9 cellular contexts compared by ENCODE assay signal in genomic region chr12:110317921-110318320, GRCh38. TPM values are rescaled to one million over a fixed set of nuclear protein-coding genes. Genes with fewer than 3 reads are reported as not detected.
DNase-seq lines count a peak whose midpoint lies in the region; ATAC-seq lines count a peak whose summit lies in the region.
"Had no signal": no experiment of that assay in that cellular context is flagged by ENCODE, and none has a peak within 500 bp of the region (broad histone marks: within the 10 kb centered on the region; RNA-seq: fewer than 3 reads in every experiment).

No MANE protein-coding gene starts in this region.

- ATAC-seq in effector memory CD8-positive, alpha-beta T cell (replicated peaks), result no peak
- peak; percentile 22 for ATAC-seq in left colon

- H3K4me3 Mint-ChIP-seq in effector memory CD8-positive, alpha-beta T cell, result no peak overlapping the region

- H3K27me3 Mint-ChIP-seq in effector memory CD8-positive, alpha-beta T cell, result no peaks in the 10 kb centered on the region

- intact Hi-C loops in left colon (cut with DNase I, micrococcal nuclease), result no loop called here

- peak overlapping the region; percentile 36 to 41 for H3K27ac Mint-ChIP-seq in effector memory CD8-positive, alpha-beta T cell

- H3K36me3 ChIP-seq in MG63, result peaks cover 80% of the 10 kb centered on the region

- no peaks in the 10 kb centered on the region for H3K9me3 ChIP-seq in MG63

- H3K9me3 Mint-ChIP-seq in effector memory CD8-positive, alpha-beta T cell, result no peaks in the 10 kb centered on the region

- no peak overlapping the region for H3K4me3 ChIP-seq in MG63

- no peaks in the 10 kb centered on the region for H3K27me3 ChIP-seq in MG63

- H3K36me3 Mint-ChIP-seq in effector memory CD8-positive, alpha-beta T cell (ENCODE audit: insufficient read depth), result peaks cover 37% of the 10 kb centered on the region

- in situ Hi-C loops in SK-MEL-5 (cut with HindIII; ENCODE audit: low pct_unique_long_range_greater_than_20kb, low sequenced_read_pairs), result no loop called here

- peaks cover 21 to 22% of the 10 kb centered on the region in 2 donors for H3K4me1 Mint-ChIP-seq in effector memory CD8-positive, alpha-beta T cell (ENCODE audit: low read depth in 2 of 2)

- DNase-seq in SK-MEL-5 (ENCODE audit: low read depth, low spot score) (peak; percentile 39), left colon (no peak), superior temporal gyrus (ENCODE audit: extremely low spot score) (peak; percentile 48), NCI-H2171 treated with DMSO at 0.1 percent for 48 hours (lab: John Stamatoyannopoulos, UW) (no peak), HuH-7.5 (ENCODE audit: low spot score) (no peak), MG63 (no peak)
- no peak for DNase-seq in effector memory CD8-positive, alpha-beta T cell
- DNase-seq: caudate nucleus, NCI-H1092 had no signal

RNA-seq across cellular contexts. Expression of gene ATP2A2, which starts 36.9 kb away (rescaled TPM):
- 131 and 141 TPM in 2 replicates for total RNA-seq in SK-MEL-5 (2014; rRNA removed; shearing (Covaris generic))
- polyA plus RNA-seq in SK-MEL-5 (2015; cell fraction: cytosol; rRNA removed), result 252 and 330 TPM in 2 replicates
- polyA plus RNA-seq in SK-MEL-5 (2015; cell fraction: nucleus; rRNA removed), result 253 and 317 TPM in 2 replicates
- total RNA-seq in left colon, result 100 to 1,000 TPM; 248 to 279 TPM
- total RNA-seq in MG63 (2014; rRNA removed; shearing (Covaris generic); ENCODE audit: low replicate concordance), result 13.3 and 20.4 TPM in 2 replicates

Comparison
In these comparisons a context has a peak if more than half of its experiments do, and no peak if none do; other contexts are left out.
1. DNase-seq: peak in SK-MEL-5 (single experiment) and superior temporal gyrus (single experiment); none in effector memory CD8-positive, alpha-beta T cell (0 of 3), left colon (0 of 2), NCI-H2171 treated with DMSO at 0.1 percent for 48 hours (single experiment), HuH-7.5 (single experiment) and MG63 (single experiment).